Comparison of ENCODE assay signal across 40 cellular contexts in the genomic region with DNA sequence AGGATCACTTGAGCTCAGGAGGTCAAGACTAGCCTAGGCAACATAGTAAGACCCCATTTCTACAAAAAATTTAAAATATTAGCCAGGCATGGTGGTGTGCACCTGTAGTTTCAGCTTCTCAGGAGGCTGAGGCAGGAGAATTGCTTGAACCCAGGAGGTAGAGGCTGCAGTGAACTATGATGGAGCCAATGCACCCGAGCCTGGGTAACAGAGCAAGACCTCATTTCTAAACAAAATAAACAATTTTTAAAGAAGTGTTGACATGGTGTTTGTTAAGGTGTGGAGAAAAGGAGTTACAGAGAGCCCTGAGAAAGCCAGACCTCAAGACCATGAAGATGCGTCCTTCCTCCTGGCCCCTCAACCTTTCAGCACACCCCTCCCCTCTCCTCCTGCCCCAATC. TPM values are rescaled to one million over a fixed set of nuclear protein-coding genes. Genes with fewer than 3 reads are reported as not detected.
"Had no signal": no experiment of that assay in that cellular context is flagged by ENCODE, and none has a peak within 500 bp of the region (broad histone marks: within the 10 kb centered on the region; RNA-seq: fewer than 3 reads in every experiment).

No MANE protein-coding gene starts in this region.

- H3K36me3 Mint-ChIP-seq: activated CD8-positive, alpha-beta memory T cell treated with anti-CD3 and anti-CD28 coated beads, Interleukin-2, amount 10 ng/mL, durations not matched to agents 7 days and 5 days; activated naive CD4-positive, alpha-beta T cell treated with anti-CD3 and anti-CD28 coated beads, Interleukin-2, amount 10 ng/mL, durations not matched to agents 7 days and 5 days; activated naive CD4-positive, alpha-beta T cell treated with anti-CD3 and anti-CD28 coated beads, Interleukin-2, amount 50 U/mL, for 24 hours; activated naive CD8-positive, alpha-beta T cell treated with anti-CD3 and anti-CD28 coated beads, Interleukin-2, amount 10 ng/mL, durations not matched to agents 7 days and 5 days; WTC11 had no signal

- H3K36me3 ChIP-seq: ascending aorta, cardiac muscle cell had no signal

- H3K4me1 Mint-ChIP-seq: activated CD4-positive, alpha-beta T cell treated with anti-CD3 and anti-CD28 coated beads for 36 hours; activated CD4-positive, alpha-beta T cell treated with anti-CD3 and anti-CD28 coated beads, Interleukin-2, amount 10 ng/mL, durations not matched to agents 7 days and 5 days; activated naive CD4-positive, alpha-beta T cell treated with anti-CD3 and anti-CD28 coated beads, Interleukin-2, amount 10 ng/mL, durations not matched to agents 7 days and 5 days; activated naive CD4-positive, alpha-beta T cell treated with anti-CD3 and anti-CD28 coated beads, Interleukin-2, amount 50 U/mL, for 24 hours; activated naive CD8-positive, alpha-beta T cell treated with anti-CD3 and anti-CD28 coated beads, Interleukin-2, amount 50 U/mL, for 24 hours; central memory CD8-positive, alpha-beta T cell had no signal

- H3K4me1 ChIP-seq: ascending aorta had no signal

- H3K4me3 ChIP-seq: ascending aorta, cardiac muscle cell had no signal

- H3K9me3 ChIP-seq: ascending aorta had no signal

- H3K27ac Mint-ChIP-seq: activated CD4-positive, alpha-beta memory T cell treated with anti-CD3 and anti-CD28 coated beads, Interleukin-2, amount 10 ng/mL, durations not matched to agents 7 days and 5 days; activated CD4-positive, alpha-beta T cell treated with anti-CD3 and anti-CD28 coated beads for 36 hours; activated CD4-positive, alpha-beta T cell treated with anti-CD3 and anti-CD28 coated beads, Interleukin-2, amount 10 ng/mL, durations not matched to agents 7 days and 5 days; activated CD8-positive, alpha-beta memory T cell treated with anti-CD3 and anti-CD28 coated beads, Interleukin-2, amount 10 ng/mL, durations not matched to agents 7 days and 5 days; activated CD8-positive, alpha-beta T cell treated with anti-CD3 and anti-CD28 coated beads, Interleukin-2, amount 10 ng/mL, durations not matched to agents 7 days and 5 days; activated naive CD4-positive, alpha-beta T cell treated with anti-CD3 and anti-CD28 coated beads, Interleukin-2, amount 10 ng/mL, durations not matched to agents 7 days and 5 days; activated naive CD4-positive, alpha-beta T cell treated with anti-CD3 and anti-CD28 coated beads, Interleukin-2, amount 50 U/mL, for 24 hours; activated naive CD8-positive, alpha-beta T cell; activated naive CD8-positive, alpha-beta T cell treated with anti-CD3 and anti-CD28 coated beads, Interleukin-2, amount 10 ng/mL, durations not matched to agents 7 days and 5 days; activated naive CD8-positive, alpha-beta T cell treated with anti-CD3 and anti-CD28 coated beads, Interleukin-2, amount 50 U/mL, for 24 hours; activated T-cell treated with anti-CD3 and anti-CD28 coated beads, Interleukin-2, amount 50 U/mL, for 24 hours; activated T-helper 2 cell treated with anti-CD3 and anti-CD28 coated beads, Interferon-gamma antibody, Interleukin-2, Interleukin-4, amounts not matched to agents 10 μg/mL and 5 μg/mL and 100 μg/mL, durations not matched to agents 14 hours and 24 hours and 36 hours; brain; T-helper 1 cell treated with Interleukin-12 subunit alpha and Interleukin-12 subunit beta and Interleukin-4 antibody, amounts not matched to agents 30 μg/mL and 1 μg/mL, for 36 hours; T-helper 2 cell treated with Interferon-gamma antibody and Interleukin-4, amounts not matched to agents 5 μg/mL and 100 μg/mL, for 36 hours; WTC11 had no signal

- FAIRE-seq: bronchial epithelial cell, TTC549 had no signal

- H3K27me3 ChIP-seq: ascending aorta, cardiac muscle cell had no signal

- H3K4me3 Mint-ChIP-seq: activated CD4-positive, alpha-beta memory T cell treated with anti-CD3 and anti-CD28 coated beads, Interleukin-2, amount 10 ng/mL, durations not matched to agents 7 days and 5 days; activated CD4-positive, alpha-beta T cell treated with anti-CD3 and anti-CD28 coated beads for 36 hours; activated CD4-positive, alpha-beta T cell treated with anti-CD3 and anti-CD28 coated beads, Interleukin-2, amount 10 ng/mL, durations not matched to agents 7 days and 5 days; activated CD8-positive, alpha-beta memory T cell treated with anti-CD3 and anti-CD28 coated beads, Interleukin-2, amount 10 ng/mL, durations not matched to agents 7 days and 5 days; activated CD8-positive, alpha-beta T cell treated with anti-CD3 and anti-CD28 coated beads, Interleukin-2, amount 10 ng/mL, durations not matched to agents 7 days and 5 days; activated naive CD4-positive, alpha-beta T cell treated with anti-CD3 and anti-CD28 coated beads, Interleukin-2, amount 10 ng/mL, durations not matched to agents 7 days and 5 days; activated naive CD4-positive, alpha-beta T cell treated with anti-CD3 and anti-CD28 coated beads, Interleukin-2, amount 50 U/mL, for 24 hours; activated naive CD8-positive, alpha-beta T cell; activated naive CD8-positive, alpha-beta T cell treated with anti-CD3 and anti-CD28 coated beads, Interleukin-2, amount 10 ng/mL, durations not matched to agents 7 days and 5 days; activated naive CD8-positive, alpha-beta T cell treated with anti-CD3 and anti-CD28 coated beads, Interleukin-2, amount 50 U/mL, for 24 hours; activated T-cell treated with anti-CD3 and anti-CD28 coated beads, Interleukin-2, amount 50 U/mL, for 24 hours; brain; central memory CD8-positive, alpha-beta T cell; T-helper 1 cell treated with Interleukin-12 subunit alpha and Interleukin-12 subunit beta and Interleukin-4 antibody, amounts not matched to agents 30 μg/mL and 1 μg/mL, for 36 hours; T-helper 2 cell treated with Interferon-gamma antibody and Interleukin-4, amounts not matched to agents 5 μg/mL and 100 μg/mL, for 36 hours; WTC11 had no signal

- ATAC-seq: activated CD4-positive, alpha-beta T cell treated with anti-CD3 and anti-CD28 coated beads for 36 hours; activated CD4-positive, CD25-positive, alpha-beta regulatory T cell treated with anti-CD3 and anti-CD28 coated beads, Interleukin-2, amount 50 U/mL, for 24 hours; activated CD8-positive, alpha-beta memory T cell treated with anti-CD3 and anti-CD28 coated beads, Interleukin-2, amount 10 ng/mL, durations not matched to agents 7 days and 5 days; activated CD8-positive, alpha-beta T cell treated with anti-CD3 and anti-CD28 coated beads, Interleukin-2, amount 10 ng/mL, durations not matched to agents 7 days and 5 days; activated naive CD8-positive, alpha-beta T cell treated with anti-CD3 and anti-CD28 coated beads, Interleukin-2, amount 50 U/mL, for 24 hours; WTC11 had no signal

- H3K9me3 Mint-ChIP-seq: activated CD4-positive, alpha-beta memory T cell treated with anti-CD3 and anti-CD28 coated beads, Interleukin-2, amount 10 ng/mL, durations not matched to agents 7 days and 5 days; activated CD4-positive, alpha-beta T cell treated with anti-CD3 and anti-CD28 coated beads, Interleukin-2, amount 10 ng/mL, durations not matched to agents 7 days and 5 days; activated naive CD4-positive, alpha-beta T cell treated with anti-CD3 and anti-CD28 coated beads, Interleukin-2, amount 10 ng/mL, durations not matched to agents 7 days and 5 days; activated naive CD4-positive, alpha-beta T cell treated with anti-CD3 and anti-CD28 coated beads, Interleukin-2, amount 50 U/mL, for 24 hours; activated naive CD8-positive, alpha-beta T cell treated with anti-CD3 and anti-CD28 coated beads, Interleukin-2, amount 10 ng/mL, durations not matched to agents 7 days and 5 days; activated naive CD8-positive, alpha-beta T cell treated with anti-CD3 and anti-CD28 coated beads, Interleukin-2, amount 50 U/mL, for 24 hours; activated T-cell treated with anti-CD3 and anti-CD28 coated beads, Interleukin-2, amount 50 U/mL, for 24 hours; activated T-helper 2 cell treated with anti-CD3 and anti-CD28 coated beads, Interferon-gamma antibody, Interleukin-2, Interleukin-4, amounts not matched to agents 10 μg/mL and 5 μg/mL and 100 μg/mL, durations not matched to agents 14 hours and 24 hours and 36 hours; central memory CD8-positive, alpha-beta T cell; T-helper 1 cell treated with Interleukin-12 subunit alpha and Interleukin-12 subunit beta and Interleukin-4 antibody, amounts not matched to agents 30 μg/mL and 1 μg/mL, for 36 hours; T-helper 2 cell treated with Interferon-gamma antibody and Interleukin-4, amounts not matched to agents 5 μg/mL and 100 μg/mL, for 36 hours; WTC11 had no signal

- H3K27ac ChIP-seq: ascending aorta, cardiac muscle cell, VCaP had no signal

- DNase-seq: activated CD4-positive, alpha-beta memory T cell treated with anti-CD3 and anti-CD28 coated beads, Interleukin-2, amount 10 ng/mL, durations not matched to agents 7 days and 5 days; activated CD4-positive, alpha-beta T cell treated with anti-CD3 and anti-CD28 coated beads for 1 hour; activated CD4-positive, alpha-beta T cell treated with anti-CD3 and anti-CD28 coated beads for 36 hours; activated CD4-positive, alpha-beta T cell treated with anti-CD3 and anti-CD28 coated beads for 48 hours; activated CD4-positive, alpha-beta T cell treated with anti-CD3 and anti-CD28 coated beads, Interleukin-2, amount 10 ng/mL, durations not matched to agents 7 days and 5 days; activated CD4-positive, alpha-beta T cell treated with anti-CD3 and anti-CD28 coated beads, Interleukin-2, amount 50 U/mL, for 48 hours; activated CD4-positive, CD25-positive, alpha-beta regulatory T cell; activated CD8-positive, alpha-beta memory T cell treated with anti-CD3 and anti-CD28 coated beads for 24 hours; activated CD8-positive, alpha-beta memory T cell treated with anti-CD3 and anti-CD28 coated beads, Interleukin-2, amount 10 ng/mL, durations not matched to agents 7 days and 5 days; activated CD8-positive, alpha-beta memory T cell treated with anti-CD3 and anti-CD28 coated beads, Interleukin-2, amount 50 U/mL, for 48 hours; activated CD8-positive, alpha-beta T cell treated with anti-CD3 and anti-CD28 coated beads, Interleukin-2, amount 10 ng/mL, durations not matched to agents 7 days and 5 days; activated effector memory CD4-positive, alpha-beta T cell treated with Interleukin-2 at 50 U/mL for 16 hours; activated gamma-delta T cell; activated naive CD4-positive, alpha-beta T cell treated with anti-CD3 and anti-CD28 coated beads, Interleukin-2, amount 10 ng/mL, durations not matched to agents 7 days and 5 days; activated naive CD4-positive, alpha-beta T cell treated with Interleukin-2 at 50 U/mL for 16 hours; activated naive CD8-positive, alpha-beta T cell treated with anti-CD3 and anti-CD28 coated beads, Interleukin-2, amount 10 ng/mL, durations not matched to agents 7 days and 5 days; activated naive CD8-positive, alpha-beta T cell treated with anti-CD3 and anti-CD28 coated beads, Interleukin-2, amount 50 U/mL, for 24 hours; activated T-cell treated with anti-CD3 and anti-CD28 coated beads, Interleukin-2, amount 50 U/mL, for 24 hours; activated T-cell treated with anti-CD3 and anti-CD28 coated beads, Interleukin-2, amount 50 U/mL, for 48 hours; amygdala; anterior cingulate cortex; caudate nucleus; cerebellar nuclear complex; T-helper 1 cell; T-helper 2 cell; T-helper 9 cell had no signal

RNA-seq across cellular contexts. Expression of gene C1QL1, which starts 37.6 kb away (rescaled TPM):
- total RNA-seq: activated naive CD8-positive, alpha-beta T cell treated with anti-CD3 and anti-CD28 coated beads, Interleukin-2, amount 10 ng/mL, durations not matched to agents 7 days and 5 days; ascending aorta; bronchial epithelial cell had no signal

RNA-seq across cellular contexts. Expression of gene KIF18B, which starts 58.1 kb away (rescaled TPM):
- total RNA-seq: ascending aorta, bronchial epithelial cell had no signal
